1 cellular context compared by ENCODE assay signal in genomic region chr17:80259642-80260535, GRCh38.
A peak's percentile ranks its signal among the peaks of the same experiment; 100 is the strongest.
TF ChIP-seq lines count a peak whose summit lies in the region.

No MANE protein-coding gene starts in this region.

TF ChIP-seq in HepG2, 621 proteins besides CTCF, POLR2A, EP300 and RAD21 (continued from another document):
- 0 out of 2 replicates have a peak, but pooled peaks have one; percentile 31 for TF ChIP-seq STAT5B (CRISPR knock-in tag; IDR thresholded peaks at IDR 0.05)
- TF ChIP-seq ZNF512B (CRISPR knock-in tag; IDR thresholded peaks at IDR 0.05; ENCODE audit: borderline replicate concordance): no peak
- TF ChIP-seq FLYWCH1 (CRISPR knock-in tag; IDR thresholded peaks at IDR 0.05): no peak
- TF ChIP-seq HMG20A (CRISPR knock-in tag; IDR thresholded peaks at IDR 0.05; ENCODE audit: borderline replicate concordance): no peak
- peak; percentile 56; the same call in 1 of the 2 replicates for TF ChIP-seq KLF15 (CRISPR knock-in tag; IDR thresholded peaks at IDR 0.05; ENCODE audit: borderline replicate concordance)
- no peak for TF ChIP-seq CREBL2 (CRISPR knock-in tag; IDR thresholded peaks at IDR 0.05; ENCODE audit: borderline replicate concordance)
- TF ChIP-seq MAZ (IDR thresholded peaks at IDR 0.05; ENCODE audit: borderline replicate concordance, low read depth, low read length): peak; percentile 83
- peak; percentile 96 for TF ChIP-seq MAZ (CRISPR knock-in tag; IDR thresholded peaks at IDR 0.05; ENCODE audit: low read depth)
- no peak for TF ChIP-seq ZNF337 (CRISPR knock-in tag; IDR thresholded peaks at IDR 0.05; ENCODE audit: borderline replicate concordance, low read depth)
- TF ChIP-seq ZNF24 (IDR thresholded peaks at IDR 0.05): no peak
- TF ChIP-seq MTF2 (CRISPR knock-in tag; IDR thresholded peaks at IDR 0.05; ENCODE audit: borderline replicate concordance): no peak
- TF ChIP-seq TRAFD1 (CRISPR knock-in tag; IDR thresholded peaks at IDR 0.05; ENCODE audit: borderline replicate concordance): no peak
- no peak for TF ChIP-seq DMAP1 (CRISPR knock-in tag; IDR thresholded peaks at IDR 0.05)
- no peak; the same call in 1 of the 2 replicates for TF ChIP-seq MXD1 (CRISPR knock-in tag; IDR thresholded peaks at IDR 0.05)
- TF ChIP-seq ZNF629 (CRISPR knock-in tag; conservative IDR thresholded peaks at IDR 0.05): peak; percentile 19; the same call in 1 of the 2 replicates
- TF ChIP-seq ZNF18 (CRISPR knock-in tag; IDR thresholded peaks at IDR 0.05; ENCODE audit: insufficient replicate concordance): no peak
- TF ChIP-seq RFXANK (CRISPR knock-in tag; IDR thresholded peaks at IDR 0.05): no peak
- TF ChIP-seq ZNF615 (CRISPR knock-in tag; IDR thresholded peaks at IDR 0.05; ENCODE audit: borderline replicate concordance): no peak
- TF ChIP-seq ZNF30 (CRISPR knock-in tag; IDR thresholded peaks at IDR 0.05): no peak
- TF ChIP-seq SIX4 (CRISPR knock-in tag; IDR thresholded peaks at IDR 0.05): no peak
- peak; percentile 74 for TF ChIP-seq E2F5 (CRISPR knock-in tag; conservative IDR thresholded peaks at IDR 0.05)
- no peak for TF ChIP-seq HNRNPUL1 (IDR thresholded peaks at IDR 0.05; ENCODE audit: low read depth, low read length)
- TF ChIP-seq WIZ (CRISPR knock-in tag; IDR thresholded peaks at IDR 0.05): no peak
- 0 out of 2 replicates have a peak, but pooled peaks have one; percentile 55 for TF ChIP-seq MXD4 (CRISPR knock-in tag; IDR thresholded peaks at IDR 0.05)
- TF ChIP-seq ZNF460 (CRISPR knock-in tag; IDR thresholded peaks at IDR 0.05; ENCODE audit: borderline replicate concordance): no peak
- TF ChIP-seq REST (IDR thresholded peaks at IDR 0.05; ENCODE audit: borderline replicate concordance in 1 of 2, low read depth in 1 of 2, low read length in 2 of 2): peak; percentile 86 to 92
- TF ChIP-seq ZNF207 (IDR thresholded peaks at IDR 0.05; ENCODE audit: borderline replicate concordance): no peak
- TF ChIP-seq ZNF235 (CRISPR knock-in tag; IDR thresholded peaks at IDR 0.05; ENCODE audit: borderline replicate concordance): no peak
- peak; percentile 67 for TF ChIP-seq SPEN (CRISPR knock-in tag; IDR thresholded peaks at IDR 0.05; ENCODE audit: low read depth)
- no peak for TF ChIP-seq ZNF260 (CRISPR knock-in tag; IDR thresholded peaks at IDR 0.05; ENCODE audit: borderline replicate concordance, low read depth)
- no peak for TF ChIP-seq ZFP37 (CRISPR knock-in tag; IDR thresholded peaks at IDR 0.05; ENCODE audit: borderline replicate concordance)
- TF ChIP-seq ZNF17 (CRISPR knock-in tag; IDR thresholded peaks at IDR 0.05): no peak
- no peak for TF ChIP-seq SP140L (CRISPR knock-in tag; IDR thresholded peaks at IDR 0.05; ENCODE audit: borderline replicate concordance)
- no peak for TF ChIP-seq REL (CRISPR knock-in tag; conservative IDR thresholded peaks at IDR 0.05)
- peak; percentile 40; the same call in 1 of the 2 replicates for TF ChIP-seq BATF2 (CRISPR knock-in tag; IDR thresholded peaks at IDR 0.05)
- no peak for TF ChIP-seq KDM5A (IDR thresholded peaks at IDR 0.05; ENCODE audit: borderline replicate concordance, low read length)
- no peak for TF ChIP-seq MAFF (IDR thresholded peaks at IDR 0.05; ENCODE audit: low read depth, low read length)
- TF ChIP-seq ZNF510 (CRISPR knock-in tag; IDR thresholded peaks at IDR 0.05; ENCODE audit: low read depth): peak; percentile 56; the same call in 1 of the 2 replicates
- no peak for TF ChIP-seq SNAPC4 (CRISPR knock-in tag; IDR thresholded peaks at IDR 0.05)
- no peak for TF ChIP-seq CC2D1A (CRISPR knock-in tag; IDR thresholded peaks at IDR 0.05)
- TF ChIP-seq ZNF496 (CRISPR knock-in tag; IDR thresholded peaks at IDR 0.05; ENCODE audit: insufficient replicate concordance): no peak
- no peak for TF ChIP-seq TRIM24 (CRISPR knock-in tag; IDR thresholded peaks at IDR 0.05)
- no peak for TF ChIP-seq BRCA1 (CRISPR knock-in tag; IDR thresholded peaks at IDR 0.05)
- no peak for TF ChIP-seq ZKSCAN1 (IDR thresholded peaks at IDR 0.05; ENCODE audit: low read length)
